Comparison of ENCODE assay signal across 29 cellular contexts in genomic region chr16:10383626-10384025, GRCh38. TPM values are rescaled to one million over a fixed set of nuclear protein-coding genes. Genes with fewer than 3 reads are reported as not detected.
DNase-seq lines count a peak whose midpoint lies in the region; FAIRE-seq and TF ChIP-seq lines count a peak whose summit lies in the region.
"Had no signal": no experiment of that assay in that cellular context is flagged by ENCODE, and none has a peak within 500 bp of the region (broad histone marks: within the 10 kb centered on the region; RNA-seq: fewer than 3 reads in every experiment).

No MANE protein-coding gene starts in this region.

- H3K4me1 Mint-ChIP-seq in activated naive CD8-positive, alpha-beta T cell (ENCODE audit: low read depth) = peaks cover 32% of the 10 kb centered on the region
- H3K4me1 Mint-ChIP-seq in activated naive CD8-positive, alpha-beta T cell treated with anti-CD3 and anti-CD28 coated beads for 36 hours = peaks cover 24% of the 10 kb centered on the region
- H3K4me1 Mint-ChIP-seq in activated T-helper 1 cell treated with anti-CD3 and anti-CD28 coated beads, Interleukin-12 subunit alpha, Interleukin-12 subunit beta, Interleukin-2, Interleukin-4 antibody, amounts not matched to agents 30 ng/mL and 10 ng/mL and 1 ng/mL, durations not matched to agents 14 hours and 24 hours and 36 hours (ENCODE audit: low read depth) = peaks cover 35% of the 10 kb centered on the region
- peaks cover 15% of the 10 kb centered on the region for H3K4me1 Mint-ChIP-seq in chondrocyte (ENCODE audit: low read depth)

- intact Hi-C loops in activated T-helper 1 cell treated with anti-CD3 and anti-CD28 coated beads, Interleukin-12 subunit alpha, Interleukin-12 subunit beta, Interleukin-2, Interleukin-4 antibody, amounts not matched to agents 30 ng/mL and 10 ng/mL and 1 ng/mL, durations not matched to agents 14 hours and 24 hours and 36 hours (cut with micrococcal nuclease) = no loop called here

- peak overlapping the region; percentile 13 for H3K4me3 Mint-ChIP-seq in activated naive CD8-positive, alpha-beta T cell
- no peak overlapping the region for H3K4me3 Mint-ChIP-seq in activated naive CD8-positive, alpha-beta T cell treated with anti-CD3 and anti-CD28 coated beads for 36 hours
- no peak overlapping the region for H3K4me3 Mint-ChIP-seq in activated T-helper 1 cell treated with anti-CD3 and anti-CD28 coated beads, Interleukin-12 subunit alpha, Interleukin-12 subunit beta, Interleukin-2, Interleukin-4 antibody, amounts not matched to agents 30 ng/mL and 10 ng/mL and 1 ng/mL, durations not matched to agents 14 hours and 24 hours and 36 hours
- H3K4me3 Mint-ChIP-seq in chondrocyte (ENCODE audit: unreplicated experiment) = no peak overlapping the region
- H3K4me3 Mint-ChIP-seq: CD8-positive, alpha-beta T cell; GM23338; H9 had no signal

- TF ChIP-seq CTCF in fibroblast of pulmonary artery (IDR thresholded peaks at IDR 0.05; ENCODE audit: low read length, missing control alignments) (no peak), chondrocyte (IDR thresholded peaks at IDR 0.05) (no peak)

- H3K4me3 ChIP-seq in fibroblast of pulmonary artery (replicated peaks; ENCODE audit: low read depth, low read length) = no peak overlapping the region
- H3K4me3 ChIP-seq: BLaER1 treated with 17β-estradiol and CSF1 and Interleukin-3, amounts not matched to agents 10 nM and 100 nM; GM12878; GM23338; PC-9; SJCRH30 had no signal

- H3K27me3 Mint-ChIP-seq in activated naive CD8-positive, alpha-beta T cell = no peaks in the 10 kb centered on the region
- H3K27me3 Mint-ChIP-seq in activated naive CD8-positive, alpha-beta T cell treated with anti-CD3 and anti-CD28 coated beads for 36 hours = no peaks in the 10 kb centered on the region
- no peaks in the 10 kb centered on the region for H3K27me3 Mint-ChIP-seq in activated T-helper 1 cell treated with anti-CD3 and anti-CD28 coated beads, Interleukin-12 subunit alpha, Interleukin-12 subunit beta, Interleukin-2, Interleukin-4 antibody, amounts not matched to agents 30 ng/mL and 10 ng/mL and 1 ng/mL, durations not matched to agents 14 hours and 24 hours and 36 hours (ENCODE audit: insufficient read depth)
- H3K27me3 Mint-ChIP-seq in chondrocyte (ENCODE audit: low read depth) = no peaks in the 10 kb centered on the region

- no peak overlapping the region for H3K27ac Mint-ChIP-seq in activated naive CD8-positive, alpha-beta T cell
- no peak overlapping the region for H3K27ac Mint-ChIP-seq in activated naive CD8-positive, alpha-beta T cell treated with anti-CD3 and anti-CD28 coated beads for 36 hours
- H3K27ac Mint-ChIP-seq in activated T-helper 1 cell treated with anti-CD3 and anti-CD28 coated beads, Interleukin-12 subunit alpha, Interleukin-12 subunit beta, Interleukin-2, Interleukin-4 antibody, amounts not matched to agents 30 ng/mL and 10 ng/mL and 1 ng/mL, durations not matched to agents 14 hours and 24 hours and 36 hours = peak overlapping the region; percentile 48
- no peak overlapping the region for H3K27ac Mint-ChIP-seq in chondrocyte (ENCODE audit: unreplicated experiment)
- H3K27ac Mint-ChIP-seq: GM23338, H9 had no signal

- DNase-seq in activated naive CD8-positive, alpha-beta T cell treated with anti-CD3 and anti-CD28 coated beads for 36 hours = no peak
- no peak for DNase-seq in activated T-helper 1 cell treated with anti-CD3 and anti-CD28 coated beads, Interleukin-12 subunit alpha, Interleukin-12 subunit beta, Interleukin-2, Interleukin-4 antibody, amounts not matched to agents 30 ng/mL and 10 ng/mL and 1 ng/mL, durations not matched to agents 14 hours and 24 hours and 36 hours (ENCODE audit: low spot score)
- DNase-seq in fibroblast of pulmonary artery (ENCODE audit: low read depth) (peak; percentile 21), superior temporal gyrus (ENCODE audit: extremely low spot score) (peak; percentile 18), chondrocyte (ENCODE audit: low spot score) (no peak), urothelium cell line (ENCODE audit: low spot score) (no peak), NCI-H187 treated with DMSO at 0.1 percent for 48 hours (lab: John Stamatoyannopoulos, UW) (no peak)
- DNase-seq: Caco-2; CD8-positive, alpha-beta T cell; H9; Kasumi-1; MV-4-11; NCI-H1105; NCI-H146; NCI-H2029; NCI-H446 treated with DMSO at 0.1 percent for 48 hours; NCI-H526; NCI-H82; NK-92 treated with Interleukin-12 subunit alpha and Interleukin-12 subunit beta, amount 100 ng/mL, for 24 hours; PC-9; SJCRH30 had no signal

- no peaks in the 10 kb centered on the region for H3K9me3 Mint-ChIP-seq in activated naive CD8-positive, alpha-beta T cell (ENCODE audit: low read depth)
- peaks cover 3% of the 10 kb centered on the region for H3K9me3 Mint-ChIP-seq in activated naive CD8-positive, alpha-beta T cell treated with anti-CD3 and anti-CD28 coated beads for 36 hours
- no peaks in the 10 kb centered on the region for H3K9me3 Mint-ChIP-seq in activated T-helper 1 cell treated with anti-CD3 and anti-CD28 coated beads, Interleukin-12 subunit alpha, Interleukin-12 subunit beta, Interleukin-2, Interleukin-4 antibody, amounts not matched to agents 30 ng/mL and 10 ng/mL and 1 ng/mL, durations not matched to agents 14 hours and 24 hours and 36 hours
- H3K9me3 Mint-ChIP-seq in chondrocyte (ENCODE audit: low read depth) = peaks cover 2% of the 10 kb centered on the region

- no peak for FAIRE-seq in urothelium cell line (lab: Jason Lieb, UNC)
- FAIRE-seq: G401.6, GM12878, HepG2 had no signal

- peaks cover 8% of the 10 kb centered on the region for H3K36me3 Mint-ChIP-seq in activated naive CD8-positive, alpha-beta T cell
- peaks cover 25% of the 10 kb centered on the region for H3K36me3 Mint-ChIP-seq in activated naive CD8-positive, alpha-beta T cell treated with anti-CD3 and anti-CD28 coated beads for 36 hours
- H3K36me3 Mint-ChIP-seq in activated T-helper 1 cell treated with anti-CD3 and anti-CD28 coated beads, Interleukin-12 subunit alpha, Interleukin-12 subunit beta, Interleukin-2, Interleukin-4 antibody, amounts not matched to agents 30 ng/mL and 10 ng/mL and 1 ng/mL, durations not matched to agents 14 hours and 24 hours and 36 hours (ENCODE audit: low read depth) = peaks cover 18% of the 10 kb centered on the region
- H3K36me3 Mint-ChIP-seq in chondrocyte (ENCODE audit: low read depth) = no peaks in the 10 kb centered on the region

RNA-seq across cellular contexts. Expression of gene ATF7IP2, which starts 2.2 kb away (rescaled TPM):
- total RNA-seq in activated naive CD8-positive, alpha-beta T cell treated with anti-CD3 and anti-CD28 coated beads for 36 hours = 10 to 100 TPM; 19.4 to 20.3 TPM
- 25.9 and 28.7 TPM in 2 replicates for total RNA-seq in activated T-helper 1 cell treated with anti-CD3 and anti-CD28 coated beads, Interleukin-12 subunit alpha, Interleukin-12 subunit beta, Interleukin-2, Interleukin-4 antibody, amounts not matched to agents 30 ng/mL and 10 ng/mL and 1 ng/mL, durations not matched to agents 14 hours and 24 hours and 36 hours
- 4.8 to 9.5 TPM (median 7.5 TPM) in 3 replicates for total RNA-seq in chondrocyte
- total RNA-seq: A172, M059J, PC-9, SJCRH30 had no signal

Comparison
In these comparisons a context has a peak if more than half of its experiments do, and no peak if none do; other contexts are left out.
1. DNase-seq: peak in fibroblast of pulmonary artery (single experiment) and superior temporal gyrus (single experiment); none in activated naive CD8-positive, alpha-beta T cell treated with anti-CD3 and anti-CD28 coated beads for 36 hours (single experiment), activated T-helper 1 cell treated with anti-CD3 and anti-CD28 coated beads, Interleukin-12 subunit alpha, Interleukin-12 subunit beta, Interleukin-2, Interleukin-4 antibody, amounts not matched to agents 30 ng/mL and 10 ng/mL and 1 ng/mL, durations not matched to agents 14 hours and 24 hours and 36 hours (single experiment), chondrocyte (single experiment), urothelium cell line (single experiment) and NCI-H187 treated with DMSO at 0.1 percent for 48 hours (single experiment).